ENCODE assay signal across 8 cellular contexts in genomic region chr1:93179886-93180722, GRCh38. TPM values are rescaled to one million over a fixed set of nuclear protein-coding genes. Genes with fewer than 3 reads are reported as not detected.
DNase-seq lines count a peak whose midpoint lies in the region; ATAC-seq and TF ChIP-seq lines count a peak whose summit lies in the region.

TMED5 (minus strand) TSS chr1:93180413; CDS start chr1:93180242, 171 bp downstream.

- TF ChIP-seq CTCF in GM12864 (IDR thresholded peaks at IDR 0.05; ENCODE audit: low read depth, low read length, missing control alignments), result no peak

- peak within 1 kb of the TSS; percentile 99 to 100 for H3K27ac Mint-ChIP-seq in activated naive CD4-positive, alpha-beta T cell treated with anti-CD3 and anti-CD28 coated beads, Interleukin-2, amount 50 U/mL, for 72 hours

- peak within 1 kb of the TSS; percentile 97 for H3K4me3 ChIP-seq in GM12864 (ENCODE audit: low read depth, low read length)

- ATAC-seq in HG02623 (IDR thresholded peaks at IDR 0.05; ENCODE audit: unreplicated experiment), result peak; percentile 86
- peak; percentile 82 to 87 for ATAC-seq in activated naive CD4-positive, alpha-beta T cell treated with anti-CD3 and anti-CD28 coated beads, Interleukin-2, amount 50 U/mL, for 72 hours

- DNase-seq in GM12864 (ENCODE audit: low read depth) (peak; percentile 90), NCI-H1092 treated with DMSO at 0.1 percent for 48 hours (lab: John Stamatoyannopoulos, UW) (peak; percentile 97), SKM-1 (lab: John Stamatoyannopoulos, UW; ENCODE audit: unreplicated experiment) (peak; percentile 92), glomerular endothelial cell (ENCODE audit: extremely low read depth, low read depth, low spot score) (peak; percentile 61), occipital lobe (lab: John Stamatoyannopoulos, UW) (peak; percentile 98)
- DNase-seq in activated naive CD4-positive, alpha-beta T cell treated with anti-CD3 and anti-CD28 coated beads, Interleukin-2, amount 50 U/mL, for 72 hours (ENCODE audit: low spot score in 2 of 2), result peak; percentile 91 to 94

- no peaks in the 10 kb centered on the region for H3K9me3 Mint-ChIP-seq in activated naive CD4-positive, alpha-beta T cell treated with anti-CD3 and anti-CD28 coated beads, Interleukin-2, amount 50 U/mL, for 72 hours

- H3K27ac ChIP-seq in temporal lobe (ENCODE audit: low read depth, low read length), result peak within 1 kb of the TSS; percentile 98

- H3K36me3 Mint-ChIP-seq in activated naive CD4-positive, alpha-beta T cell treated with anti-CD3 and anti-CD28 coated beads, Interleukin-2, amount 50 U/mL, for 72 hours, result peaks cover 27 to 46% of the 10 kb centered on the region in 2 donors

RNA-seq across cellular contexts. Expression of gene TMED5, which starts in this region (rescaled TPM):
- 10 to 100 TPM; 22.2 to 30.0 TPM for total RNA-seq in activated naive CD4-positive, alpha-beta T cell treated with anti-CD3 and anti-CD28 coated beads, Interleukin-2, amount 50 U/mL, for 72 hours
- total RNA-seq in glomerular endothelial cell (50.9 and 57.1 TPM in 2 replicates), occipital lobe (44.0 TPM), temporal lobe (34.4 TPM)

Comparison
In these comparisons a context has a peak if more than half of its experiments do, and no peak if none do; other contexts are left out.
1. Peak in every context shown above with its lines: DNase-seq, ATAC-seq, H3K4me3 ChIP-seq and H3K27ac ChIP-seq.